Comparison of ENCODE assay signal across 17 cellular contexts in the genomic region with DNA sequence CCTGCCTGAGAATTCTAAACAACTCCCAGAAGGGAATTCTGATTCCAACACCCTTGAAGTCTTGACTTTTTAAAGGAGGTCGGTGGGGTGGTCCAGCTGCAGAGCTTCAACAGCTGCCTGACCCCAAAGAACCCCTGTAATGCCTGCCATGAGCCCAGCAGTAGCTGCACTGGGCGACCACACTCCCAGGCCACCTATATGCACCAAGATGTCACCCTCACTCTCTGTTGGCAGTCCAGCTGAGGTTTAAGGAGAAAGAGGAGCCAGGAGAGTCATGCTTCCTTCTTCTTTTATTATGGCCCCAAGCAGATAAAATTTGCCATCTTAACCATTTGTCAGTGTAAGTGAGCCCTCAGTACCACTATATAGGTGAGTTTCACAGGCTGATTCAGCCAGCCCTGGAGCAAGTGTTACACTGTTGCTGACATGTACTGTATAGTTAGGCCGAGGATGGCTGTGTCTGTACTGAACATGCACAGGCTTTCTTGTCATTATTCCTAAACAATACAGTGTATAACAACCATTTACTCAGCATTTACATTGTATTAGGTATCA. TPM values are rescaled to one million over a fixed set of nuclear protein-coding genes. Genes with fewer than 3 reads are reported as not detected.
DNase-seq lines count a peak whose midpoint lies in the region; ATAC-seq, FAIRE-seq and TF ChIP-seq lines count a peak whose summit lies in the region.
"Had no signal": no experiment of that assay in that cellular context is flagged by ENCODE, and none has a peak within 500 bp of the region (broad histone marks: within the 10 kb centered on the region; RNA-seq: fewer than 3 reads in every experiment).

No MANE protein-coding gene starts in this region.

- POLR2A ChIA-PET in activated CD4-positive, alpha-beta T cell treated with anti-CD3 and anti-CD28 coated beads, Interleukin-2, amount 10 ng/mL, durations not matched to agents 7 days and 5 days (lab: Charles Lee): no interaction called here
- POLR2A ChIA-PET in naive thymus-derived CD4-positive, alpha-beta T cell (lab: Charles Lee): no interaction called here

- H3K27ac ChIP-seq in naive thymus-derived CD4-positive, alpha-beta T cell (ENCODE audit: low read depth, low read length): no peak overlapping the region
- peak overlapping the region; percentile 24 to 68 (median 53) for H3K27ac ChIP-seq in stomach
- no peak overlapping the region for H3K27ac ChIP-seq in vagina
- H3K27ac ChIP-seq: colonic mucosa had no signal

- H3K4me3 Mint-ChIP-seq in activated CD4-positive, alpha-beta T cell treated with anti-CD3 and anti-CD28 coated beads, Interleukin-2, amount 10 ng/mL, durations not matched to agents 7 days and 5 days: no peak overlapping the region
- H3K4me3 Mint-ChIP-seq in naive thymus-derived CD4-positive, alpha-beta T cell: peak overlapping the region in 4 of 10 donors; percentile 43 to 68 (median 62)
- H3K4me3 Mint-ChIP-seq: activated CD4-positive, alpha-beta memory T cell treated with anti-CD3 and anti-CD28 coated beads for 36 hours; CD14-positive monocyte had no signal

- H3K4me3 ChIP-seq in epithelial cell of esophagus (ENCODE audit: low read length) (no peak overlapping the region), stomach (no peak overlapping the region), vagina (no peak overlapping the region)
- no peak overlapping the region for H3K4me3 ChIP-seq in naive thymus-derived CD4-positive, alpha-beta T cell (ENCODE audit: low read length)
- H3K4me3 ChIP-seq: colonic mucosa, testis had no signal

- TF ChIP-seq POLR2A in stomach (IDR thresholded peaks at IDR 0.05): no peak
- no peak for TF ChIP-seq POLR2A in vagina (IDR thresholded peaks at IDR 0.05)

- peak overlapping the region; percentile 5 for H3K27ac Mint-ChIP-seq in activated CD4-positive, alpha-beta T cell treated with anti-CD3 and anti-CD28 coated beads, Interleukin-2, amount 10 ng/mL, durations not matched to agents 7 days and 5 days
- peak overlapping the region in 6 of 9 donors; percentile 17 to 91 (median 58) for H3K27ac Mint-ChIP-seq in naive thymus-derived CD4-positive, alpha-beta T cell
- H3K27ac Mint-ChIP-seq: activated CD4-positive, alpha-beta memory T cell treated with anti-CD3 and anti-CD28 coated beads for 36 hours had no signal

- CTCF ChIA-PET in activated CD4-positive, alpha-beta T cell treated with anti-CD3 and anti-CD28 coated beads, Interleukin-2, amount 10 ng/mL, durations not matched to agents 7 days and 5 days (lab: Charles Lee): interaction anchor here (1.4 kb wide), 1 partner anchor 15 kb away, joined by 4 read pairs; no protein-coding TSS in a partner anchor
- CTCF ChIA-PET in naive thymus-derived CD4-positive, alpha-beta T cell (lab: Charles Lee): interaction anchor here (0.8 kb wide), 1 partner anchor 11 kb away, joined by 3 read pairs; no protein-coding TSS in a partner anchor

- no peak for ATAC-seq in naive thymus-derived CD4-positive, alpha-beta T cell

- DNase-seq in activated CD4-positive, alpha-beta T cell treated with anti-CD3 and anti-CD28 coated beads, Interleukin-2, amount 10 ng/mL, durations not matched to agents 7 days and 5 days: no peak
- no peak for DNase-seq in activated CD4-positive, alpha-beta T cell treated with anti-CD3 and anti-CD28 coated beads for 48 hours
- DNase-seq in epithelial cell of esophagus (ENCODE audit: low read depth): peak; percentile 30
- DNase-seq in naive thymus-derived CD4-positive, alpha-beta T cell: no peak
- no peak for DNase-seq in stomach
- DNase-seq in vagina (ENCODE audit: extremely low spot score in 2 of 2): no peak
- no peak for DNase-seq in DMS79 treated with DMSO at 0.1 percent for 48 hours (lab: John Stamatoyannopoulos, UW)
- DNase-seq in urothelium cell line (ENCODE audit: low spot score): no peak
- DNase-seq: anterior cingulate cortex, colonic mucosa, glutamatergic neuron, Kasumi-1, NCI-H1436 treated with DMSO at 0.1 percent for 48 hours, testis had no signal

- no peak for TF ChIP-seq EP300 in stomach (IDR thresholded peaks at IDR 0.05)

- H3K27me3 ChIP-seq in naive thymus-derived CD4-positive, alpha-beta T cell (ENCODE audit: control insufficient read depth in 2 of 2, insufficient read depth in 2 of 2, low read length in 2 of 2): no peaks in the 10 kb centered on the region
- no peaks in the 10 kb centered on the region for H3K27me3 ChIP-seq in stomach
- no peaks in the 10 kb centered on the region for H3K27me3 ChIP-seq in vagina
- H3K27me3 ChIP-seq: colonic mucosa, testis had no signal

- no peak for FAIRE-seq in urothelium cell line (lab: Jason Lieb, UNC)
- FAIRE-seq: endothelial cell of umbilical vein had no signal

- H3K9me3 ChIP-seq in naive thymus-derived CD4-positive, alpha-beta T cell (ENCODE audit: control insufficient read depth in 2 of 3, low read length in 3 of 3): no peaks in the 10 kb centered on the region
- H3K9me3 ChIP-seq in stomach: no peaks in the 10 kb centered on the region
- no peaks in the 10 kb centered on the region for H3K9me3 ChIP-seq in vagina
- H3K9me3 ChIP-seq: colonic mucosa, testis had no signal

- peaks cover 5 to 37% (median 13%) of the 10 kb centered on the region in 3 experiments for H3K36me3 ChIP-seq in naive thymus-derived CD4-positive, alpha-beta T cell (ENCODE audit: control insufficient read depth in 2 of 3, insufficient read depth in 3 of 3, low read length in 3 of 3)
- peaks cover 12 to 41% (median 33%) of the 10 kb centered on the region in 4 donors for H3K36me3 ChIP-seq in stomach
- peaks cover 0 to 29% of the 10 kb centered on the region in 2 donors for H3K36me3 ChIP-seq in vagina
- H3K36me3 ChIP-seq: colonic mucosa had no signal

- H3K4me1 ChIP-seq in naive thymus-derived CD4-positive, alpha-beta T cell (ENCODE audit: control insufficient read depth in 2 of 2, insufficient read depth in 2 of 2, low read length in 2 of 2): no peaks in the 10 kb centered on the region
- H3K4me1 ChIP-seq in stomach: peaks cover 0 to 49% (median 30%) of the 10 kb centered on the region in 4 donors
- H3K4me1 ChIP-seq in vagina: peaks cover 36% of the 10 kb centered on the region
- H3K4me1 ChIP-seq: colonic mucosa had no signal

- peaks cover 23% of the 10 kb centered on the region for H3K36me3 Mint-ChIP-seq in activated CD4-positive, alpha-beta T cell treated with anti-CD3 and anti-CD28 coated beads, Interleukin-2, amount 10 ng/mL, durations not matched to agents 7 days and 5 days (ENCODE audit: low read depth)
- peaks cover 5 to 38% (median 13%) of the 10 kb centered on the region in 5 donors for H3K36me3 Mint-ChIP-seq in naive thymus-derived CD4-positive, alpha-beta T cell

- intact Hi-C loops in naive thymus-derived CD4-positive, alpha-beta T cell (cut with micrococcal nuclease): no loop called here
- intact Hi-C loops in stomach (cut with DNase I; ENCODE audit: low total_unique reads) (no loop called here), vagina (cut with DNase I) (no loop called here)

- no peak for TF ChIP-seq CTCF in epithelial cell of esophagus (IDR thresholded peaks at IDR 0.05; ENCODE audit: insufficient read depth, low read depth, low read length, missing control alignments)
- TF ChIP-seq CTCF in stomach (IDR thresholded peaks at IDR 0.05): no peak
- no peak for TF ChIP-seq CTCF in vagina (IDR thresholded peaks at IDR 0.05)

- peaks cover 22% of the 10 kb centered on the region for H3K4me1 Mint-ChIP-seq in activated CD4-positive, alpha-beta T cell treated with anti-CD3 and anti-CD28 coated beads, Interleukin-2, amount 10 ng/mL, durations not matched to agents 7 days and 5 days
- H3K4me1 Mint-ChIP-seq in naive thymus-derived CD4-positive, alpha-beta T cell: peaks cover 9 to 41% (median 26%) of the 10 kb centered on the region in 7 donors

- 62 to 74% (median 72%) methylated on average over 3 of the region's 3 CpGs for WGBS in stomach, 5 donors

- no peaks in the 10 kb centered on the region for H3K27me3 Mint-ChIP-seq in activated CD4-positive, alpha-beta T cell treated with anti-CD3 and anti-CD28 coated beads, Interleukin-2, amount 10 ng/mL, durations not matched to agents 7 days and 5 days
- no peaks in the 10 kb centered on the region for H3K27me3 Mint-ChIP-seq in naive thymus-derived CD4-positive, alpha-beta T cell
- H3K27me3 Mint-ChIP-seq: activated CD4-positive, alpha-beta memory T cell treated with anti-CD3 and anti-CD28 coated beads for 36 hours had no signal

- H3K9me3 Mint-ChIP-seq in activated CD4-positive, alpha-beta T cell treated with anti-CD3 and anti-CD28 coated beads, Interleukin-2, amount 10 ng/mL, durations not matched to agents 7 days and 5 days: no peaks in the 10 kb centered on the region
- no peaks in the 10 kb centered on the region for H3K9me3 Mint-ChIP-seq in naive thymus-derived CD4-positive, alpha-beta T cell
- H3K9me3 Mint-ChIP-seq: activated CD4-positive, alpha-beta memory T cell treated with anti-CD3 and anti-CD28 coated beads for 36 hours; CD14-positive monocyte had no signal

RNA-seq across cellular contexts. Expression of a gene that starts 53.9 kb away (rescaled TPM):
- 10 to 100 TPM; 52.5 to 58.5 TPM for total RNA-seq in activated CD4-positive, alpha-beta T cell treated with anti-CD3 and anti-CD28 coated beads, Interleukin-2, amount 10 ng/mL, durations not matched to agents 7 days and 5 days
- total RNA-seq in naive thymus-derived CD4-positive, alpha-beta T cell: 10 to 100 TPM; 45.5 to 83.3 (median 62.0) TPM
- 10 to 100 TPM; 35.7 to 37.2 TPM for polyA plus RNA-seq in naive thymus-derived CD4-positive, alpha-beta T cell
- 100 to 1,000 TPM in 3 of 5 donors, 10 to 100 TPM in 2; 43.7 to 254 (median 102) TPM for total RNA-seq in stomach
- 10 to 100 TPM; 16.8 to 30.9 (median 17.4) TPM for polyA plus RNA-seq in stomach
- 132 TPM for total RNA-seq in vagina

Comparison
In these comparisons a context has a peak if more than half of its experiments do, and no peak if none do; other contexts are left out.
1. H3K27ac ChIP-seq: peak in stomach (5 of 5); none in naive thymus-derived CD4-positive, alpha-beta T cell (single experiment) and vagina (single experiment).